In the genomic region with DNA sequence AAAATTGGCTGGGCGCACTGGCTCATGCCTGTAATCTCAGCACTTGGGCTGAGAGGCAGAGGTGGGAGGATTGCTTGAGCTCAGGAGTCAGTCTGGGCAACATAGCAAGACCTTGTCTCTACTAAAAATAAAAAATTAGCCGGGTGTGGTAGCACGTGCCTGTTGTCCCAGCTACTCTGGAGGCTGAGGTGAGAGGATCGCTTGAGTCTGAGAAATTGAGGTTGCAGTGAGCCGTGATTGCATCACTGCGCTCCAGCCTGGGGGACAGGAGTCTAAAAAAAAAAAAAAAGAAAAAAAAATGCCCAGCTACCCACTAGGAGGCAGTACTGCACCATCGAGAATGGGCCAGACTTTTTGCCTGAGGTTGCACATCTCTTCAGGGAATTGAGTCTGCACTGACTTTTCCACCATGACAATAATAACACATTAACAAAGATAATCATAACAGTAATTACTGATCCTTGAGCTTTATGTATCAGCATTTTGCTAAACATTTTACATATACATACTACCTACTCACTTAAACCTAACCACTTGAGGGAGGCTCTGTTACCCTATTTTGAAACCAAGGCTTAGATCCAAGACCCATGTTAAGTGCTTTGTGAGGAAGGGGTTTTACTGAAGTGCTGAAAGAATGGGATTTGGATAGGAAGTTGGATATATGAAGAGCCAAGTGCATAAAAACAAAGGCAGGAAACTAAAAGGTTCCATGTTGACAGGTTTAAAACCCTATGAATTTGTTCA, we compare ENCODE assay signal across 1 cellular context.
TF ChIP-seq lines count a peak whose summit lies in the region.

No MANE protein-coding gene starts in this region.

TF ChIP-seq in K562, 482 proteins besides CTCF, POLR2A, EP300 and RAD21 (continued from another document and continues in another):
- peak; percentile 80 for TF ChIP-seq ATF4 (CRISPR knock-in tag; IDR thresholded peaks at IDR 0.05)
- TF ChIP-seq KDM1A (IDR thresholded peaks at IDR 0.05) = peak; percentile 51 to 75; a peak in 3 of 4 replicates
- no peak for TF ChIP-seq ZNF347 (CRISPR knock-in tag; IDR thresholded peaks at IDR 0.05; ENCODE audit: low read depth)
- TF ChIP-seq FOXJ2 (tag; IDR thresholded peaks at IDR 0.05) = 0 out of 2 replicates have a peak, but pooled peaks have one; percentile 22
- peak; percentile 98 for TF ChIP-seq CEBPB (tag; IDR thresholded peaks at IDR 0.05)
- TF ChIP-seq RAD51 (IDR thresholded peaks at IDR 0.05; ENCODE audit: borderline replicate concordance, low read depth) = no peak
- TF ChIP-seq, protein P1, sequence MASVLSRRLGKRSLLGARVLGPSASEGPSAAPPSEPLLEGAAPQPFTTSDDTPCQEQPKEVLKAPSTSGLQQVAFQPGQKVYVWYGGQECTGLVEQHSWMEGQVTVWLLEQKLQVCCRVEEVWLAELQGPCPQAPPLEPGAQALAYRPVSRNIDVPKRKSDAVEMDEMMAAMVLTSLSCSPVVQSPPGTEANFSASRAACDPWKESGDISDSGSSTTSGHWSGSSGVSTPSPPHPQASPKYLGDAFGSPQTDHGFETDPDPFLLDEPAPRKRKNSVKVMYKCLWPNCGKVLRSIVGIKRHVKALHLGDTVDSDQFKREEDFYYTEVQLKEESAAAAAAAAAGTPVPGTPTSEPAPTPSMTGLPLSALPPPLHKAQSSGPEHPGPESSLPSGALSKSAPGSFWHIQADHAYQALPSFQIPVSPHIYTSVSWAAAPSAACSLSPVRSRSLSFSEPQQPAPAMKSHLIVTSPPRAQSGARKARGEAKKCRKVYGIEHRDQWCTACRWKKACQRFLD (CRISPR knock-in tag; IDR thresholded peaks at IDR 0.05) = no peak
- no peak for TF ChIP-seq POLR3A (IDR thresholded peaks at IDR 0.05; ENCODE audit: borderline replicate concordance, extremely low read depth, insufficient read depth, insufficient read length)
- TF ChIP-seq MYC (IDR thresholded peaks at IDR 0.05; ENCODE audit: low read depth, low read length) = peak; percentile 65
- TF ChIP-seq MYC (CRISPR knock-in tag; IDR thresholded peaks at IDR 0.05; ENCODE audit: borderline replicate concordance, low read depth) = no peak
- no peak for TF ChIP-seq ILK (tag; IDR thresholded peaks at IDR 0.05; ENCODE audit: borderline replicate concordance, low read depth)
- TF ChIP-seq HLTF (IDR thresholded peaks at IDR 0.05) = peak; percentile 30; the same call in 1 of the 2 replicates
- no peak for TF ChIP-seq HDAC3 (IDR thresholded peaks at IDR 0.05; ENCODE audit: borderline replicate concordance, partially characterized antibody)
- TF ChIP-seq MBD2 (IDR thresholded peaks at IDR 0.05; ENCODE audit: borderline replicate concordance, low read depth) = no peak
- no peak for TF ChIP-seq GTF2F1 (IDR thresholded peaks at IDR 0.05; ENCODE audit: low read depth, low read length)
- no peak for TF ChIP-seq SFPQ (IDR thresholded peaks at IDR 0.05; ENCODE audit: low read depth, low read length)
- TF ChIP-seq FOS (IDR thresholded peaks at IDR 0.05; ENCODE audit: extremely low read depth, insufficient read length) = no peak
- 0 out of 4 replicates have a peak, but pooled peaks of 1 of the 2 experiments have one; percentile 32 for TF ChIP-seq ARNT (IDR thresholded peaks at IDR 0.05)
- TF ChIP-seq ZFX (CRISPR knock-in tag; IDR thresholded peaks at IDR 0.05) = no peak
- TF ChIP-seq L3MBTL2 (IDR thresholded peaks at IDR 0.05) = peak; percentile 67
- TF ChIP-seq E2F1 (CRISPR knock-in tag; IDR thresholded peaks at IDR 0.05) = no peak
- TF ChIP-seq, protein P2, sequence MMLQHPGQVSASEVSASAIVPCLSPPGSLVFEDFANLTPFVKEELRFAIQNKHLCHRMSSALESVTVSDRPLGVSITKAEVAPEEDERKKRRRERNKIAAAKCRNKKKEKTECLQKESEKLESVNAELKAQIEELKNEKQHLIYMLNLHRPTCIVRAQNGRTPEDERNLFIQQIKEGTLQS (IDR thresholded peaks at IDR 0.05) = peak; percentile 99
- TF ChIP-seq, protein P2 (CRISPR knock-in tag; conservative IDR thresholded peaks at IDR 0.05) = peak; percentile 94; the same call in 1 of the 2 replicates
- TF ChIP-seq JUN (IDR thresholded peaks at IDR 0.05; ENCODE audit: borderline replicate concordance, low read depth, low read length) = peak; percentile 76
- TF ChIP-seq JUN (CRISPR knock-in tag; IDR thresholded peaks at IDR 0.05; ENCODE audit: borderline replicate concordance) = no peak
- no peak for TF ChIP-seq HMG20B (CRISPR knock-in tag; IDR thresholded peaks at IDR 0.05)
- TF ChIP-seq ZNF740 (CRISPR knock-in tag; IDR thresholded peaks at IDR 0.05) = no peak
- no peak for TF ChIP-seq ZNF740 (tag; IDR thresholded peaks at IDR 0.05)
- TF ChIP-seq MGA (IDR thresholded peaks at IDR 0.05) = peak; percentile 39; the same call in 1 of the 2 replicates
- TF ChIP-seq NKRF (IDR thresholded peaks at IDR 0.05; ENCODE audit: borderline replicate concordance) = no peak
- peak; percentile 83 for TF ChIP-seq MAFG (tag; conservative IDR thresholded peaks at IDR 0.05)
- TF ChIP-seq ATF7 (IDR thresholded peaks at IDR 0.05) = peak; percentile 90
- TF ChIP-seq ILF3 (IDR thresholded peaks at IDR 0.05; ENCODE audit: borderline replicate concordance) = no peak
- TF ChIP-seq FOXM1 (IDR thresholded peaks at IDR 0.05; ENCODE audit: low read depth) = no peak
- TF ChIP-seq FOXM1 (CRISPR knock-in tag; IDR thresholded peaks at IDR 0.05; ENCODE audit: low read depth) = no peak
- no peak for TF ChIP-seq ZNF644 (tag; IDR thresholded peaks at IDR 0.05; ENCODE audit: low read depth)
